In genomic region chr18:7084080-7084765, GRCh38 we compare ENCODE assay signal across 12 cellular contexts. TPM values are rescaled to one million over a fixed set of nuclear protein-coding genes. Genes with fewer than 3 reads are reported as not detected.
DNase-seq lines count a peak whose midpoint lies in the region; ATAC-seq, FAIRE-seq and TF ChIP-seq lines count a peak whose summit lies in the region.
"Had no signal": no experiment of that assay in that cellular context is flagged by ENCODE, and none has a peak within 500 bp of the region (broad histone marks: within the 10 kb centered on the region; RNA-seq: fewer than 3 reads in every experiment).

No MANE protein-coding gene starts in this region.

- no peak overlapping the region for H3K9ac ChIP-seq in mesendoderm (ENCODE audit: low read length)

- no peak overlapping the region for H3K4me3 Mint-ChIP-seq in activated naive CD4-positive, alpha-beta T cell treated with anti-CD3 and anti-CD28 coated beads, Interleukin-2, amount 10 ng/mL, durations not matched to agents 7 days and 5 days
- H3K4me3 Mint-ChIP-seq: natural killer cell treated with Interleukin-12 subunit alpha and Interleukin-12 subunit beta and Interleukin-15 and Interleukin-18, amount 100 ng/mL, for 72 hours had no signal

- peak; percentile 99 for ATAC-seq in HG02610 (IDR thresholded peaks at IDR 0.05; ENCODE audit: unreplicated experiment)
- peak; percentile 49 for ATAC-seq in aorta (ENCODE audit: low FRiP score)
- ATAC-seq in GM18517 (IDR thresholded peaks at IDR 0.05; ENCODE audit: unreplicated experiment) = no peak
- ATAC-seq: natural killer cell treated with Interleukin-12 subunit alpha and Interleukin-12 subunit beta and Interleukin-15 and Interleukin-18, amount 100 ng/mL, for 72 hours had no signal

- no peaks in the 10 kb centered on the region for H3K4me1 Mint-ChIP-seq in activated naive CD4-positive, alpha-beta T cell treated with anti-CD3 and anti-CD28 coated beads, Interleukin-2, amount 10 ng/mL, durations not matched to agents 7 days and 5 days

- H3K4me1 ChIP-seq in mesendoderm (ENCODE audit: control insufficient read depth, low read depth, low read length) (peaks cover 3% of the 10 kb centered on the region), aorta (ENCODE audit: control insufficient read depth in 1 of 2, insufficient read depth in 2 of 2, low read length in 2 of 2) (no peaks in the 10 kb centered on the region)
- H3K4me1 ChIP-seq: SJCRH30 had no signal

- no peaks in the 10 kb centered on the region for H3K79me2 ChIP-seq in mesendoderm (ENCODE audit: control insufficient read depth, insufficient read depth, low read length)

- no peak for TF ChIP-seq CTCF in bronchial epithelial cell (IDR thresholded peaks at IDR 0.05; ENCODE audit: insufficient read depth, low read length, severe bottlenecking)

- H2BK120ac ChIP-seq in mesendoderm (ENCODE audit: low read depth, low read length) = no peak overlapping the region

- H3K27me3 ChIP-seq in bronchial epithelial cell (ENCODE audit: control insufficient read depth, insufficient read depth, low read length) (no peaks in the 10 kb centered on the region), mesendoderm (ENCODE audit: insufficient read depth, low read length, poor library complexity) (no peaks in the 10 kb centered on the region), aorta (ENCODE audit: control insufficient read depth in 1 of 2, insufficient read depth in 2 of 2, low read length in 1 of 2) (no peaks in the 10 kb centered on the region)
- H3K27me3 ChIP-seq: SJCRH30 had no signal

- H3K56ac ChIP-seq in mesendoderm (ENCODE audit: low read length) = peak overlapping the region; percentile 59

- no peak overlapping the region for H3K27ac Mint-ChIP-seq in activated naive CD4-positive, alpha-beta T cell treated with anti-CD3 and anti-CD28 coated beads, Interleukin-2, amount 10 ng/mL, durations not matched to agents 7 days and 5 days
- H3K27ac Mint-ChIP-seq: natural killer cell treated with Interleukin-12 subunit alpha and Interleukin-12 subunit beta and Interleukin-15 and Interleukin-18, amount 100 ng/mL, for 72 hours had no signal

- H2BK15ac ChIP-seq in mesendoderm (replicated peaks; ENCODE audit: low read depth) = no peak overlapping the region

- DNase-seq in bronchial epithelial cell (ENCODE audit: low read depth) (peak; percentile 70), mesendoderm (no peak), aorta (no peak), midbrain (lab: John Stamatoyannopoulos, UW) (no peak)
- DNase-seq in activated naive CD4-positive, alpha-beta T cell treated with anti-CD3 and anti-CD28 coated beads, Interleukin-2, amount 10 ng/mL, durations not matched to agents 7 days and 5 days = no peak
- DNase-seq: activated CD4-positive, alpha-beta T cell treated with anti-CD3 and anti-CD28 coated beads, Interleukin-2, amount 50 U/mL, for 4 hours; heart right ventricle; NCI-H2081 treated with DMSO at 0.1 percent for 48 hours; SJCRH30 had no signal

- no peak overlapping the region for H3K4ac ChIP-seq in mesendoderm (ENCODE audit: low read depth, low read length)

- no peak for FAIRE-seq in bronchial epithelial cell (lab: Jason Lieb, UNC)

- H3K18ac ChIP-seq in mesendoderm (ENCODE audit: low read length) = no peak overlapping the region

- WGBS in mesendoderm (ENCODE audit: extremely low coverage, insufficient coverage, low lambda C conversion rate) = no CpG with 5 or more reads among the region's 6 CpGs
- WGBS in aorta, 2 donors = 32 to 39% methylated on average over 6 of the region's 6 CpGs

- H2AK5ac ChIP-seq in mesendoderm (ENCODE audit: low read length) = no peak overlapping the region

- H3K36me3 Mint-ChIP-seq in activated naive CD4-positive, alpha-beta T cell treated with anti-CD3 and anti-CD28 coated beads, Interleukin-2, amount 10 ng/mL, durations not matched to agents 7 days and 5 days = no peaks in the 10 kb centered on the region
- H3K36me3 Mint-ChIP-seq: natural killer cell treated with Interleukin-12 subunit alpha and Interleukin-12 subunit beta and Interleukin-15 and Interleukin-18, amount 100 ng/mL, for 72 hours had no signal

- H3K36me3 ChIP-seq in bronchial epithelial cell (ENCODE audit: control insufficient read depth, insufficient read depth, low read length) (no peaks in the 10 kb centered on the region), mesendoderm (ENCODE audit: control insufficient read depth, insufficient read depth, low read length) (no peaks in the 10 kb centered on the region), aorta (ENCODE audit: control insufficient read depth in 1 of 2, insufficient read depth in 2 of 2, low read length in 1 of 2) (no peaks in the 10 kb centered on the region)
- H3K36me3 ChIP-seq: heart right ventricle, SJCRH30 had no signal

- peaks cover under 1% of the 10 kb centered on the region for H3K9me3 Mint-ChIP-seq in activated naive CD4-positive, alpha-beta T cell treated with anti-CD3 and anti-CD28 coated beads, Interleukin-2, amount 10 ng/mL, durations not matched to agents 7 days and 5 days
- H3K9me3 Mint-ChIP-seq: natural killer cell treated with Interleukin-12 subunit alpha and Interleukin-12 subunit beta and Interleukin-15 and Interleukin-18, amount 100 ng/mL, for 72 hours had no signal

- no peak overlapping the region for H4K8ac ChIP-seq in mesendoderm (ENCODE audit: low read depth, low read length)

- H4K5ac ChIP-seq in mesendoderm (ENCODE audit: low read length) = peak overlapping the region; percentile 96

- H3K4me3 ChIP-seq in bronchial epithelial cell (ENCODE audit: low read depth, low read length) = no peak overlapping the region
- no peak overlapping the region for H3K4me3 ChIP-seq in mesendoderm (ENCODE audit: low read length)
- H3K4me3 ChIP-seq in aorta (ENCODE audit: low read length in 2 of 2) = no peak overlapping the region
- H3K4me3 ChIP-seq: heart right ventricle, SJCRH30 had no signal

- peaks cover 1% of the 10 kb centered on the region for H3K79me1 ChIP-seq in mesendoderm (ENCODE audit: low read length)

- H3K23ac ChIP-seq in mesendoderm (ENCODE audit: low read length) = no peak overlapping the region

- H3K9me3 ChIP-seq in aorta (ENCODE audit: control insufficient read depth, low read length) = no peaks in the 10 kb centered on the region
- H3K9me3 ChIP-seq: heart right ventricle, SJCRH30 had no signal

- H2BK5ac ChIP-seq in mesendoderm (ENCODE audit: low read length) = no peak overlapping the region

- no peak overlapping the region for H3K4me2 ChIP-seq in mesendoderm (ENCODE audit: low read length)

- H3K27ac ChIP-seq in mesendoderm (ENCODE audit: low read depth, low read length) (no peak overlapping the region), aorta (ENCODE audit: low read depth in 1 of 2, low read length in 2 of 2) (peak overlapping the region in 1 of 2 donors; percentile 60)
- H3K27ac ChIP-seq: SJCRH30 had no signal

- H3K27me3 Mint-ChIP-seq in activated naive CD4-positive, alpha-beta T cell treated with anti-CD3 and anti-CD28 coated beads, Interleukin-2, amount 10 ng/mL, durations not matched to agents 7 days and 5 days = no peaks in the 10 kb centered on the region
- H3K27me3 Mint-ChIP-seq: natural killer cell treated with Interleukin-12 subunit alpha and Interleukin-12 subunit beta and Interleukin-15 and Interleukin-18, amount 100 ng/mL, for 72 hours had no signal

- CTCF ChIA-PET in activated naive CD4-positive, alpha-beta T cell treated with anti-CD3 and anti-CD28 coated beads, Interleukin-2, amount 10 ng/mL, durations not matched to agents 7 days and 5 days (lab: Charles Lee) = no interaction called here

- intact Hi-C loops in aorta (cut with DNase I) = no loop called here

RNA-seq across cellular contexts. Expression of gene LAMA1, which starts 33.4 kb away (rescaled TPM):
- total RNA-seq in bronchial epithelial cell = 0.64 and 1.8 TPM in 2 replicates
- 13.5 TPM for polyA plus RNA-seq in mesendoderm (2013, experiment 1 of 2)
- polyA plus RNA-seq in mesendoderm (2013, experiment 2 of 2) = 13.6 TPM
- total RNA-seq in aorta = 1 to 10 TPM in 1 of 2 donors, under 1 TPM in 1; 0.78 to 3.1 TPM
- polyA plus RNA-seq in aorta = under 1 TPM in 1 of 2 donors, not detected in 1; 0.41 TPM
- total RNA-seq: natural killer cell treated with Interleukin-12 subunit alpha and Interleukin-12 subunit beta and Interleukin-15 and Interleukin-18, amount 100 ng/mL, for 72 hours had no signal
